Comparison of ENCODE assay signal across 9 cellular contexts in the genomic region with DNA sequence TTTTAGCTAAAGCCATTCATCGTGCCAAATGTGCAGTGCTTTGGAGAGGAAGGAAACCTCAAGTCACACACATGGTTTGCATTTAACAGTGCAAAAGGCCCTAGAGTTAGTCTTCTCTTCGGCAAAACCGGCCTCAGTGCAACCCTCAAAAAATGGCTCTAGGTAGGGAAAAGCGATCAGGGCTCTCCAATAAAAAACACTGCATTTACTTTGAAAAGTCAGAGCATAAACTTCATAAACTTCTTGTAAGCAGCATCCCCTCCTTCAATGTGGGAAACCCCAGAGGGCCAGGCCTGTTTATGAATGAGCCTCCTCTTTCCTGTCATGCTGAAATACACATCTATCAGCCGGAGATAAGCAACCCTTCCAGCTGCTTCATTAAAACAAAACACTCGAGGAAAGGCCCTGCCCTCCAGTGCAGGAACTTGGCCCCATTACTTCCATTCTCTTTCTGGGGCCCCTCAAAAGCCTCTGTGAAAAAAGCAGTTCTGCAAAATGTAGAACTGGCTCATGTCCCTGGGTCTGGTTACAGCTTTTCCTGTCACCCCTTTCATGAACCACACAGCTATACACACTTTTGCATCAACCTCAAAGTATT.
A peak's percentile ranks its signal among the peaks of the same experiment; 100 is the strongest.
DNase-seq lines count a peak whose midpoint lies in the region; ATAC-seq and TF ChIP-seq lines count a peak whose summit lies in the region.
"Had no signal": no experiment of that assay in that cellular context is flagged by ENCODE, and none has a peak within 500 bp of the region (broad histone marks: within the 10 kb centered on the region; RNA-seq: fewer than 3 reads in every experiment).

No MANE protein-coding gene starts in this region.

- H2BK120ac ChIP-seq in mesenchymal stem cell (ENCODE audit: low read depth, low read length) = peak overlapping the region; percentile 59

- no peaks in the 10 kb centered on the region for H3K9me3 Mint-ChIP-seq in CD4-positive, alpha-beta T cell
- H3K9me3 Mint-ChIP-seq in HFFc6 = no peaks in the 10 kb centered on the region

- H2AFZ ChIP-seq in mesenchymal stem cell (ENCODE audit: low read depth, low read length) = no peak overlapping the region

- DNase-seq in CD4-positive, alpha-beta T cell = no peak
- DNase-seq in HFFc6 = no peak
- peak; percentile 42 for DNase-seq in astrocyte of the spinal cord (ENCODE audit: low read depth, low spot score)
- DNase-seq in mesenchymal stem cell = peak; percentile 75
- no peak for DNase-seq in NCI-H1105 treated with DMSO at 0.1 percent for 48 hours (lab: John Stamatoyannopoulos, UW)
- DNase-seq: mammary epithelial cell had no signal

- no peak overlapping the region for H2BK5ac ChIP-seq in mesenchymal stem cell (ENCODE audit: low read depth, low read length, poor library complexity, severe bottlenecking)

- intact Hi-C loops in CD4-positive, alpha-beta T cell (cut with DNase I, micrococcal nuclease) = no loop called here

- peak overlapping the region; percentile 72 for H3K27ac Mint-ChIP-seq in CD4-positive, alpha-beta T cell
- H3K27ac Mint-ChIP-seq in HFFc6 = peak overlapping the region; percentile 40; the same call in 1 of the 2 replicates

- no peak overlapping the region for H3K27ac ChIP-seq in CD4-positive, alpha-beta T cell (ENCODE audit: low read depth, low read length)
- no peak overlapping the region for H3K27ac ChIP-seq in mesenchymal stem cell (ENCODE audit: low read length, poor library complexity, severe bottlenecking)

- H3K79me1 ChIP-seq in mesenchymal stem cell (replicated peaks; ENCODE audit: low read length, poor library complexity, severe bottlenecking) = no peaks in the 10 kb centered on the region

- H2BK15ac ChIP-seq in mesenchymal stem cell (ENCODE audit: low read depth, poor library complexity, severe bottlenecking) = no peak overlapping the region

- peak overlapping the region; percentile 37 for H4K91ac ChIP-seq in mesenchymal stem cell (ENCODE audit: low read length)

- no peaks in the 10 kb centered on the region for H3K27me3 ChIP-seq in CD4-positive, alpha-beta T cell (ENCODE audit: control insufficient read depth, insufficient read depth, low read length)
- H3K27me3 ChIP-seq in mesenchymal stem cell (ENCODE audit: control insufficient read depth in 1 of 2, insufficient read depth in 1 of 2, low read length in 2 of 2) = no peaks in the 10 kb centered on the region

- H3K36me3 Mint-ChIP-seq in CD4-positive, alpha-beta T cell (ENCODE audit: low read depth) = peaks cover 12% of the 10 kb centered on the region
- H3K36me3 Mint-ChIP-seq in HFFc6 (ENCODE audit: low read depth) = peaks cover 11% of the 10 kb centered on the region; the same call in 1 of the 2 replicates

- H3K23ac ChIP-seq in mesenchymal stem cell (ENCODE audit: low read length in 2 of 2) = no peak overlapping the region

- peak overlapping the region in 1 of 2 experiments; percentile 23 for H2BK12ac ChIP-seq in mesenchymal stem cell (ENCODE audit: low read length in 2 of 2)

- no peak overlapping the region for H2AK5ac ChIP-seq in mesenchymal stem cell (ENCODE audit: low read length, severe bottlenecking)

- CTCF ChIA-PET in CD4-positive, alpha-beta T cell (lab: Charles Lee) = interaction anchor here (0.6 kb wide), 1 partner anchor 23 kb away, joined by 3 read pairs; no protein-coding TSS in a partner anchor

- no peak overlapping the region for H3K4me2 ChIP-seq in mesenchymal stem cell (ENCODE audit: low read length, poor library complexity, severe bottlenecking)

- H3K14ac ChIP-seq in mesenchymal stem cell (ENCODE audit: low read length in 2 of 2) = no peak overlapping the region

- H4K8ac ChIP-seq in mesenchymal stem cell (ENCODE audit: low read length) = no peak overlapping the region

- H3K9me3 ChIP-seq in CD4-positive, alpha-beta T cell (ENCODE audit: control insufficient read depth, low read length) = no peaks in the 10 kb centered on the region
- H3K9me3 ChIP-seq in mesenchymal stem cell (ENCODE audit: control insufficient read depth, low read length) = no peaks in the 10 kb centered on the region

- peaks cover 8 to 87% of the 10 kb centered on the region in 2 experiments for H3K36me3 ChIP-seq in mesenchymal stem cell (ENCODE audit: control insufficient read depth in 1 of 2, insufficient read depth in 2 of 2, low read depth in 1 of 2, low read length in 2 of 2)

- peak overlapping the region; percentile 36 for H3K4me3 Mint-ChIP-seq in CD4-positive, alpha-beta T cell
- no peak overlapping the region for H3K4me3 Mint-ChIP-seq in HFFc6

- H3K9ac ChIP-seq in mesenchymal stem cell (ENCODE audit: low read length) = peak overlapping the region; percentile 82

- POLR2A ChIA-PET in CD4-positive, alpha-beta T cell (lab: Charles Lee) = interaction anchor here (0.6 kb wide), 1 partner anchor 1355 kb away, joined by 3 read pairs; no protein-coding TSS in a partner anchor

- H3K27me3 Mint-ChIP-seq in CD4-positive, alpha-beta T cell = no peaks in the 10 kb centered on the region
- H3K27me3 Mint-ChIP-seq in HFFc6 (ENCODE audit: insufficient read depth) = no peaks in the 10 kb centered on the region; the same call in none of the 2 replicates

- 15% methylated on average over 6 of the region's 6 CpGs for WGBS in mesenchymal stem cell

- ATAC-seq in CD4-positive, alpha-beta T cell (ENCODE audit: poor library complexity) = peak; percentile 56
- ATAC-seq in GM18867 (IDR thresholded peaks at IDR 0.05; ENCODE audit: unreplicated experiment) (no peak), GM21515 (IDR thresholded peaks at IDR 0.05; ENCODE audit: unreplicated experiment) (no peak), SK-N-SH treated with all-trans-retinoic acid at 6 μM for 48 hours (no peak)

- H3K18ac ChIP-seq in mesenchymal stem cell (ENCODE audit: low read depth in 1 of 2, low read length in 2 of 2) = peak overlapping the region; percentile 58 to 69

- no peak for TF ChIP-seq CTCF in CD4-positive, alpha-beta T cell (IDR thresholded peaks at IDR 0.05)
- no peak for TF ChIP-seq CTCF in HFFc6 (IDR thresholded peaks at IDR 0.05)
- no peak for TF ChIP-seq CTCF in astrocyte of the spinal cord (IDR thresholded peaks at IDR 0.05; ENCODE audit: low read depth, low read length)

- peak overlapping the region; percentile 11 to 62 for H3K4ac ChIP-seq in mesenchymal stem cell (ENCODE audit: low read depth in 1 of 2, low read length in 2 of 2)

- in situ Hi-C loops in astrocyte of the spinal cord (cut with HindIII; ENCODE audit: low sequenced_read_pairs) = no loop called here

- H3K4me3 ChIP-seq in astrocyte of the spinal cord (ENCODE audit: low read depth, low read length) (no peak overlapping the region), mesenchymal stem cell (ENCODE audit: insufficient read depth in 1 of 2, low read depth in 1 of 2, low read length in 2 of 2) (no peak overlapping the region)

- peaks cover 2% of the 10 kb centered on the region for H3K4me1 ChIP-seq in mesenchymal stem cell (ENCODE audit: control insufficient read depth, insufficient read depth, low read depth, low read length)

- peaks cover 25% of the 10 kb centered on the region for H3K4me1 Mint-ChIP-seq in CD4-positive, alpha-beta T cell (ENCODE audit: low read depth)
- peaks cover 27% of the 10 kb centered on the region for H3K4me1 Mint-ChIP-seq in HFFc6 (ENCODE audit: low read depth)

TF ChIP-seq in SK-N-SH treated with all-trans-retinoic acid at 6 μM for 48 hours, 23 proteins besides CTCF, POLR2A, EP300 and RAD21 (continues in another document):
- TF ChIP-seq ZNF565 (CRISPR knock-in tag; conservative IDR thresholded peaks at IDR 0.05; ENCODE audit: low read depth) (no peak), RARB (CRISPR knock-in tag; IDR thresholded peaks at IDR 0.05) (no peak), PPARA (CRISPR knock-in tag; IDR thresholded peaks at IDR 0.05; ENCODE audit: borderline replicate concordance) (no peak), ARNTL (CRISPR knock-in tag; IDR thresholded peaks at IDR 0.05; ENCODE audit: borderline replicate concordance, low read depth) (no peak), ZC3H10 (CRISPR knock-in tag; IDR thresholded peaks at IDR 0.05) (no peak), ZNF70 (CRISPR knock-in tag; IDR thresholded peaks at IDR 0.05) (no peak), CSDC2 (CRISPR knock-in tag; IDR thresholded peaks at IDR 0.05) (no peak), ZFP3 (CRISPR knock-in tag; IDR thresholded peaks at IDR 0.05) (no peak), ZNF8 (CRISPR knock-in tag; IDR thresholded peaks at IDR 0.05) (no peak)
- TF ChIP-seq, protein P1, sequence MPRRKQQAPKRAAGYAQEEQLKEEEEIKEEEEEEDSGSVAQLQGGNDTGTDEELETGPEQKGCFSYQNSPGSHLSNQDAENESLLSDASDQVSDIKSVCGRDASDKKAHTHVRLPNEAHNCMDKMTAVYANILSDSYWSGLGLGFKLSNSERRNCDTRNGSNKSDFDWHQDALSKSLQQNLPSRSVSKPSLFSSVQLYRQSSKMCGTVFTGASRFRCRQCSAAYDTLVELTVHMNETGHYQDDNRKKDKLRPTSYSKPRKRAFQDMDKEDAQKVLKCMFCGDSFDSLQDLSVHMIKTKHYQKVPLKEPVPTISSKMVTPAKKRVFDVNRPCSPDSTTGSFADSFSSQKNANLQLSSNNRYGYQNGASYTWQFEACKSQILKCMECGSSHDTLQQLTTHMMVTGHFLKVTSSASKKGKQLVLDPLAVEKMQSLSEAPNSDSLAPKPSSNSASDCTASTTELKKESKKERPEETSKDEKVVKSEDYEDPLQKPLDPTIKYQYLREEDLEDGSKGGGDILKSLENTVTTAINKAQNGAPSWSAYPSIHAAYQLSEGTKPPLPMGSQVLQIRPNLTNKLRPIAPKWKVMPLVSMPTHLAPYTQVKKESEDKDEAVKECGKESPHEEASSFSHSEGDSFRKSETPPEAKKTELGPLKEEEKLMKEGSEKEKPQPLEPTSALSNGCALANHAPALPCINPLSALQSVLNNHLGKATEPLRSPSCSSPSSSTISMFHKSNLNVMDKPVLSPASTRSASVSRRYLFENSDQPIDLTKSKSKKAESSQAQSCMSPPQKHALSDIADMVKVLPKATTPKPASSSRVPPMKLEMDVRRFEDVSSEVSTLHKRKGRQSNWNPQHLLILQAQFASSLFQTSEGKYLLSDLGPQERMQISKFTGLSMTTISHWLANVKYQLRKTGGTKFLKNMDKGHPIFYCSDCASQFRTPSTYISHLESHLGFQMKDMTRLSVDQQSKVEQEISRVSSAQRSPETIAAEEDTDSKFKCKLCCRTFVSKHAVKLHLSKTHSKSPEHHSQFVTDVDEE (CRISPR knock-in tag; IDR thresholded peaks at IDR 0.05) = no peak
- TF ChIP-seq, protein P2, sequence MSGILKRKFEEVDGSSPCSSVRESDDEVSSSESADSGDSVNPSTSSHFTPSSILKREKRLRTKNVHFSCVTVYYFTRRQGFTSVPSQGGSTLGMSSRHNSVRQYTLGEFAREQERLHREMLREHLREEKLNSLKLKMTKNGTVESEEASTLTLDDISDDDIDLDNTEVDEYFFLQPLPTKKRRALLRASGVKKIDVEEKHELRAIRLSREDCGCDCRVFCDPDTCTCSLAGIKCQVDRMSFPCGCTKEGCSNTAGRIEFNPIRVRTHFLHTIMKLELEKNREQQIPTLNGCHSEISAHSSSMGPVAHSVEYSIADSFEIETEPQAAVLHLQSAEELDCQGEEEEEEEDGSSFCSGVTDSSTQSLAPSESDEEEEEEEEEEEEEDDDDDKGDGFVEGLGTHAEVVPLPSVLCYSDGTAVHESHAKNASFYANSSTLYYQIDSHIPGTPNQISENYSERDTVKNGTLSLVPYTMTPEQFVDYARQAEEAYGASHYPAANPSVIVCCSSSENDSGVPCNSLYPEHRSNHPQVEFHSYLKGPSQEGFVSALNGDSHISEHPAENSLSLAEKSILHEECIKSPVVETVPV (CRISPR knock-in tag; IDR thresholded peaks at IDR 0.05) = no peak

Comparison
In these comparisons a context has a peak if more than half of its experiments do, and no peak if none do; other contexts are left out.
1. DNase-seq: peak in astrocyte of the spinal cord (single experiment) and mesenchymal stem cell (single experiment); none in CD4-positive, alpha-beta T cell (0 of 10), HFFc6 (single experiment) and NCI-H1105 treated with DMSO at 0.1 percent for 48 hours (single experiment).